Comparison of ENCODE assay signal across 9 cellular contexts in genomic region chrX:95117556-95117955, GRCh38.
"Had no signal": no experiment of that assay in that cellular context is flagged by ENCODE, and none has a peak within 500 bp of the region (broad histone marks: within the 10 kb centered on the region; RNA-seq: fewer than 3 reads in every experiment).

No MANE protein-coding gene starts in this region.

- H3K4me2 ChIP-seq: GM23338 had no signal

- H3K4me3 ChIP-seq: GM23338, K562 had no signal

- FAIRE-seq: H1, H54, HTR-8/SVneo, K562 had no signal

- H2AFZ ChIP-seq: GM23338 had no signal

- DNase-seq: H9, HCEC 1CT, IMR-90, KG1 had no signal

- ATAC-seq: GM23338, K562 had no signal
